In genomic region chr4:145623831-145624230, GRCh38 we compare ENCODE assay signal across 10 cellular contexts. TPM values are rescaled to one million over a fixed set of nuclear protein-coding genes. Genes with fewer than 3 reads are reported as not detected.
A peak's percentile ranks its signal among the peaks of the same experiment; 100 is the strongest.
DNase-seq lines count a peak whose midpoint lies in the region; ATAC-seq and TF ChIP-seq lines count a peak whose summit lies in the region.
"Had no signal": no experiment of that assay in that cellular context is flagged by ENCODE, and none has a peak within 500 bp of the region (broad histone marks: within the 10 kb centered on the region; RNA-seq: fewer than 3 reads in every experiment).

No MANE protein-coding gene starts in this region.

- H3K27me3 Mint-ChIP-seq in activated T-helper 17 cell treated with anti-CD3 and anti-CD28 coated beads, Interleukin-2, amount 50 U/mL, for 72 hours: no peaks in the 10 kb centered on the region

- H3K9me3 ChIP-seq in heart right ventricle: no peaks in the 10 kb centered on the region

- intact Hi-C loops in heart right ventricle (cut with DNase I): loop anchor here in 5 of 10 donors (5.0 to 10.0 kb wide), 7 partner anchors 91 to 311 kb away; partner anchors contain the start of gene ZNF827 (in 1 of the 5)

- peak overlapping the region; percentile 49 for H3K27ac Mint-ChIP-seq in activated T-helper 17 cell treated with anti-CD3 and anti-CD28 coated beads, Interleukin-2, amount 50 U/mL, for 72 hours

- peaks cover 0 to 31% (median 7%) of the 10 kb centered on the region in 9 donors for H3K4me1 ChIP-seq in heart right ventricle

- 88 to 90% methylated on average over 1 of the region's 1 CpG for WGBS in heart right ventricle, 2 donors

- no peak for TF ChIP-seq CTCF in heart right ventricle (IDR thresholded peaks at IDR 0.05)

- no peaks in the 10 kb centered on the region for H3K36me3 ChIP-seq in heart right ventricle

- peak; percentile 61 for DNase-seq in kidney glomerular epithelial cell (lab: John Stamatoyannopoulos, UW)
- no peak for DNase-seq in activated gamma-delta T cell treated with Interleukin-2 at 50 U/mL for 16 hours
- DNase-seq in GM19238 (ENCODE audit: insufficient read length, low spot score): no peak
- DNase-seq in occipital lobe (lab: John Stamatoyannopoulos, UW): no peak
- DNase-seq in heart right ventricle: no peak
- DNase-seq: T1000 had no signal

- H3K36me3 Mint-ChIP-seq in activated T-helper 17 cell treated with anti-CD3 and anti-CD28 coated beads, Interleukin-2, amount 50 U/mL, for 72 hours (ENCODE audit: low read depth): peaks cover 18% of the 10 kb centered on the region

- no peaks in the 10 kb centered on the region for H3K27me3 ChIP-seq in heart right ventricle

- peak overlapping the region in 1 of 10 donors; percentile 41 for H3K27ac ChIP-seq in heart right ventricle

- H3K9me3 Mint-ChIP-seq in activated T-helper 17 cell treated with anti-CD3 and anti-CD28 coated beads, Interleukin-2, amount 50 U/mL, for 72 hours: no peaks in the 10 kb centered on the region

- no peak overlapping the region for H3K4me3 ChIP-seq in heart right ventricle

- H3K4me1 Mint-ChIP-seq in activated T-helper 17 cell treated with anti-CD3 and anti-CD28 coated beads, Interleukin-2, amount 50 U/mL, for 72 hours: peaks cover 22% of the 10 kb centered on the region

- peak overlapping the region; percentile 34 for H3K4me3 Mint-ChIP-seq in activated T-helper 17 cell treated with anti-CD3 and anti-CD28 coated beads, Interleukin-2, amount 50 U/mL, for 72 hours

- ATAC-seq in GM18873 (IDR thresholded peaks at IDR 0.05; ENCODE audit: low FRiP score, unreplicated experiment): peak; percentile 33
- peak; percentile 27 for ATAC-seq in HG02798 (IDR thresholded peaks at IDR 0.05; ENCODE audit: poor library complexity, unreplicated experiment)
- ATAC-seq in activated T-helper 17 cell treated with anti-CD3 and anti-CD28 coated beads, Interleukin-2, amount 50 U/mL, for 72 hours (replicated peaks): peak; percentile 13
- no peak for ATAC-seq in heart right ventricle

RNA-seq across cellular contexts. Expression of gene MMAA, which starts 4.6 kb away (rescaled TPM):
- total RNA-seq in activated T-helper 17 cell treated with anti-CD3 and anti-CD28 coated beads, Interleukin-2, amount 50 U/mL, for 72 hours: 10 to 100 TPM; 18.8 to 19.9 TPM
- 10.6 TPM for total RNA-seq in occipital lobe
- 10 to 100 TPM in 5 of 10 donors, 1 to 10 TPM in 5; 6.6 to 13.5 (median 9.8) TPM for total RNA-seq in heart right ventricle
- 1 to 10 TPM; 3.3 to 7.1 TPM for polyA plus RNA-seq in heart right ventricle

RNA-seq across cellular contexts. Expression of gene C4orf51, which starts 56.1 kb away (rescaled TPM):
- not detected for total RNA-seq in activated T-helper 17 cell treated with anti-CD3 and anti-CD28 coated beads, Interleukin-2, amount 50 U/mL, for 72 hours
- not detected for total RNA-seq in occipital lobe
- not detected for total RNA-seq in heart right ventricle
- not detected for polyA plus RNA-seq in heart right ventricle
- total RNA-seq: skeletal muscle tissue had no signal

Comparison
In these comparisons a context has a peak if more than half of its experiments do, and no peak if none do; other contexts are left out.
1. ATAC-seq: peak in GM18873 (single experiment), HG02798 (single experiment) and activated T-helper 17 cell treated with anti-CD3 and anti-CD28 coated beads, Interleukin-2, amount 50 U/mL, for 72 hours (single experiment); none in heart right ventricle (0 of 8).